In genomic region chr19:9621156-9622037, GRCh38 we compare ENCODE assay signal across 8 cellular contexts. TPM values are rescaled to one million over a fixed set of nuclear protein-coding genes. Genes with fewer than 3 reads are reported as not detected.
A peak's percentile ranks its signal among the peaks of the same experiment; 100 is the strongest.
DNase-seq lines count a peak whose midpoint lies in the region; ATAC-seq and TF ChIP-seq lines count a peak whose summit lies in the region.

Gene ZNF561, minus strand, starts transcription at chr19:9621232. Its CDS starts 1,776 bp downstream, at chr19:9619456.

- H3K27ac ChIP-seq in colonic mucosa: peak within 1 kb of the TSS; percentile 81

- intact Hi-C loops in colonic mucosa (cut with DNase I) (loop anchor here (2.0 kb wide), 1 partner anchor 169 kb away; no protein-coding TSS in a partner anchor), left colon (cut with DNase I, micrococcal nuclease) (loop anchor here in 1 of 2 donors (10.0 kb wide), 1 partner anchor 173 kb away; no protein-coding TSS in a partner anchor)

- H3K4me1 ChIP-seq in colonic mucosa: peaks cover 4% of the 10 kb centered on the region

- H3K4me3 ChIP-seq in AG04449 (ENCODE audit: low read depth, low read length): peak within 1 kb of the TSS; percentile 99
- peak within 1 kb of the TSS; percentile 56 for H3K4me3 ChIP-seq in colonic mucosa

- peak; percentile 52 for DNase-seq in AG04449 (ENCODE audit: low read depth, low spot score)
- DNase-seq in NCI-H526 (lab: John Stamatoyannopoulos, UW): peak; percentile 43 to 77
- DNase-seq in activated CD4-positive, alpha-beta T cell treated with anti-CD3 and anti-CD28 coated beads for 48 hours: peak; percentile 92
- peak; percentile 86 for DNase-seq in colonic mucosa
- peak; percentile 76 to 92 for DNase-seq in left colon
- DNase-seq in stimulated activated CD4-positive, alpha-beta T cell treated with anti-CD3 and anti-CD28 coated beads, Interleukin-1b, Interleukin-23, amount 100 ng/mL, for 4 hours (ENCODE audit: low read depth in 2 of 2): peak; percentile 78 to 80

- H3K9ac ChIP-seq in colonic mucosa (ENCODE audit: low read depth in 2 of 2, low read length in 2 of 2): peak within 1 kb of the TSS; percentile 79 to 94

- peaks cover 11% of the 10 kb centered on the region for H3K36me3 ChIP-seq in colonic mucosa

- CTCF ChIA-PET in AG04449 (lab: Yijun Ruan, JAX): interaction anchor here (1.1 to 3.7 kb wide), 6 partner anchors 35 to 216 kb away, joined by 3 to 16 read pairs (median 4); partner anchors contain the start of gene PIN1

- POLR2A ChIA-PET in AG04449 (lab: Yijun Ruan, JAX): interaction anchor here (0.6 to 1.1 kb wide), 2 partner anchors 39 to 108 kb away, joined by 3 read pairs; no protein-coding TSS in a partner anchor

- ATAC-seq in GM19035 (IDR thresholded peaks at IDR 0.05; ENCODE audit: unreplicated experiment) (peak; percentile 86), HG03432 (IDR thresholded peaks at IDR 0.05; ENCODE audit: unreplicated experiment) (peak; percentile 77), left colon (peak; percentile 94)

- H3K27me3 ChIP-seq in colonic mucosa: no peaks in the 10 kb centered on the region

- TF ChIP-seq CTCF in AG04449 (IDR thresholded peaks at IDR 0.05; ENCODE audit: insufficient read depth, low read length, missing control alignments): no peak
- no peak for TF ChIP-seq CTCF in colonic mucosa (IDR thresholded peaks at IDR 0.05)

- no peaks in the 10 kb centered on the region for H3K9me3 ChIP-seq in colonic mucosa

RNA-seq across cellular contexts. Expression of gene ZNF561, which starts in this region (rescaled TPM):
- total RNA-seq in colonic mucosa: 10 to 100 TPM; 29.7 to 32.2 TPM
- total RNA-seq in left colon: 10 to 100 TPM; 23.1 to 26.3 TPM

Comparison
In these comparisons a context has a peak if more than half of its experiments do, and no peak if none do; other contexts are left out.
1. Peak in every context shown above with its lines: DNase-seq, ATAC-seq, H3K4me3 ChIP-seq and H3K27ac ChIP-seq.